In the genomic region with DNA sequence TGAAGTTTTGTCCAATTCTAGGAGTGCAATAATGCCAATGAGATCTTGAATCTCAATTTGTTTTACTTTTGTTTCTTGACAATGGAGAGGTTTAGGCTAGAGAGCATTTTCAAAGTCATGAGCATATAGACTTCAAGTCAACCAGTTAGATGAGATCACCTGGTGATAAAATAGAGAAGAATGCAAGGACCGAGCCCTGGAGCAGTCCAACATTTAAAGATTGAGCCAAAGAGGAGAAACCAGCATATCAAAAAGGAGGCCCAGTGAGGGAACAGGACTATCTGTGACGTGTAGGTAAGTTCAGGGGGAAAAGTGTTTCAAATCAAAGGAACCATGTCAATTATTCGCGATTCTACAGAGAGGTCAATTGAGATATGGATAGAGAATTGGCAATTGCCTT, we compare ENCODE assay signal across 1 cellular context.
TF ChIP-seq lines count a peak whose summit lies in the region.

No MANE protein-coding gene starts in this region.

TF ChIP-seq in HCT116, 20 proteins besides CTCF, POLR2A, EP300 and RAD21 (continued from another document):
- TF ChIP-seq SIN3A (IDR thresholded peaks at IDR 0.05; ENCODE audit: low read depth), result no peak
- TF ChIP-seq POLR2AphosphoS5 (IDR thresholded peaks at IDR 0.05; ENCODE audit: low read depth, low read length), result no peak
- TF ChIP-seq YY1 (IDR thresholded peaks at IDR 0.05; ENCODE audit: extremely low read depth, insufficient replicate concordance, low read depth, low read length), result no peak
- TF ChIP-seq ELF1 (IDR thresholded peaks at IDR 0.05; ENCODE audit: borderline replicate concordance, low read depth), result no peak
- no peak for TF ChIP-seq EZH2 (IDR thresholded peaks at IDR 0.05)
- TF ChIP-seq, protein P1, sequence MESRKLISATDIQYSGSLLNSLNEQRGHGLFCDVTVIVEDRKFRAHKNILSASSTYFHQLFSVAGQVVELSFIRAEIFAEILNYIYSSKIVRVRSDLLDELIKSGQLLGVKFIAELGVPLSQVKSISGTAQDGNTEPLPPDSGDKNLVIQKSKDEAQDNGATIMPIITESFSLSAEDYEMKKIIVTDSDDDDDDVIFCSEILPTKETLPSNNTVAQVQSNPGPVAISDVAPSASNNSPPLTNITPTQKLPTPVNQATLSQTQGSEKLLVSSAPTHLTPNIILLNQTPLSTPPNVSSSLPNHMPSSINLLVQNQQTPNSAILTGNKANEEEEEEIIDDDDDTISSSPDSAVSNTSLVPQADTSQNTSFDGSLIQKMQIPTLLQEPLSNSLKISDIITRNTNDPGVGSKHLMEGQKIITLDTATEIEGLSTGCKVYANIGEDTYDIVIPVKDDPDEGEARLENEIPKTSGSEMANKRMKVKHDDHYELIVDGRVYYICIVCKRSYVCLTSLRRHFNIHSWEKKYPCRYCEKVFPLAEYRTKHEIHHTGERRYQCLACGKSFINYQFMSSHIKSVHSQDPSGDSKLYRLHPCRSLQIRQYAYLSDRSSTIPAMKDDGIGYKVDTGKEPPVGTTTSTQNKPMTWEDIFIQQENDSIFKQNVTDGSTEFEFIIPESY (IDR thresholded peaks at IDR 0.05; ENCODE audit: extremely low read depth, insufficient replicate concordance, low read length), result no peak
